In genomic region chr12:130258863-130259262, GRCh38 we compare ENCODE assay signal across 25 cellular contexts.
"Had no signal": no experiment of that assay in that cellular context is flagged by ENCODE, and none has a peak within 500 bp of the region (broad histone marks: within the 10 kb centered on the region; RNA-seq: fewer than 3 reads in every experiment).

No MANE protein-coding gene starts in this region.

- H3K36me3 ChIP-seq: stomach, suprapubic skin, thoracic aorta, thyroid gland, tibial artery, tibial nerve, transverse colon, upper lobe of left lung, upper lobe of right lung, uterus, vagina had no signal

- H3K27me3 ChIP-seq: suprapubic skin, testis, thyroid gland, tibial artery, tibial nerve, transverse colon, upper lobe of left lung, upper lobe of right lung, uterus, vagina had no signal

- H3K4me1 ChIP-seq: stomach, testis, thyroid gland, tibial artery, tibial nerve, transverse colon, upper lobe of left lung, upper lobe of right lung, uterus, vagina had no signal

- H3K9me3 ChIP-seq: stomach, suprapubic skin, testis, thoracic aorta, thyroid gland, tibial artery, transverse colon, upper lobe of left lung, upper lobe of right lung, uterus, vagina had no signal

- DNase-seq: stimulated activated CD4-positive, alpha-beta T cell treated with anti-CD3 and anti-CD28 coated beads, Interleukin-2, amount 100 ng/mL, for 48 hours; stimulated activated CD4-positive, alpha-beta T cell treated with anti-CD3 and anti-CD28 coated beads, Interleukin-4, amount 100 ng/mL, for 1 hour; stimulated activated CD4-positive, alpha-beta T cell treated with anti-CD3 and anti-CD28 coated beads, Interleukin-4, amount 100 ng/mL, for 24 hours; stimulated activated CD4-positive, alpha-beta T cell treated with anti-CD3 and anti-CD28 coated beads, Interleukin-4, amount 100 ng/mL, for 4 hours; stimulated activated CD8-positive, alpha-beta memory T cell treated with anti-CD3 and anti-CD28 coated beads, Interleukin-4, amount 100 ng/mL, for 48 hours; stimulated activated naive B cell treated with anti-CD40 and anti-IgM and Interleukin-4, amounts not matched to agents 10 μg/mL and 1 μg/mL and 100 μg/mL, for 72 hours; stimulated activated naive CD4-positive, alpha-beta T cell; stimulated activated naive CD4-positive, alpha-beta T cell treated with Interleukin-2 at 50 U/mL for 16 hours; stimulated activated naive CD8-positive, alpha-beta T cell treated with anti-CD3 and anti-CD28 coated beads, Interleukin-15, amount 100 ng/mL, for 72 hours; stimulated activated naive CD8-positive, alpha-beta T cell treated with anti-CD3 and anti-CD28 coated beads, Interleukin-15, Interleukin-2, amounts not matched to agents 100 U/mL and 50 U/mL, for 24 hours; stomach; substantia nigra; testis; thyroid gland; tibial artery; transverse colon; upper lobe of left lung; upper lobe of right lung; uterus had no signal

- ATAC-seq: stimulated activated effector memory CD8-positive, alpha-beta T cell treated with anti-CD3 and anti-CD28 coated beads, Interleukin-12 subunit alpha, Interleukin-12 subunit beta, amount 100 ng/mL, for 72 hours; stimulated activated memory B cell treated with anti-CD40 and anti-IgM and Interleukin-4, amounts not matched to agents 10 μg/mL and 1 μg/mL and 100 μg/mL, for 72 hours; stimulated activated naive B cell treated with anti-CD40 and anti-IgM and Interleukin-4, amounts not matched to agents 10 μg/mL and 1 μg/mL and 100 μg/mL, for 72 hours; stimulated activated naive CD8-positive, alpha-beta T cell treated with anti-CD3 and anti-CD28 coated beads, Interleukin-15, amount 100 ng/mL, for 72 hours; stimulated activated naive CD8-positive, alpha-beta T cell treated with anti-CD3 and anti-CD28 coated beads, Interleukin-15, Interleukin-2, amounts not matched to agents 100 U/mL and 50 U/mL, for 24 hours; upper lobe of right lung had no signal

- H3K27ac ChIP-seq: stomach, suprapubic skin, testis, thoracic aorta, thyroid gland, tibial artery, tibial nerve, transverse colon, upper lobe of left lung, upper lobe of right lung, uterus, vagina had no signal

- H3K4me3 ChIP-seq: stomach, suprapubic skin, testis, thoracic aorta, thyroid gland, tibial artery, tibial nerve, transverse colon, upper lobe of left lung, upper lobe of right lung, uterus, vagina had no signal
